11 cellular contexts compared by ENCODE assay signal in genomic region chr7:131346885-131347592, GRCh38. TPM values are rescaled to one million over a fixed set of nuclear protein-coding genes. Genes with fewer than 3 reads are reported as not detected.
A peak's percentile ranks its signal among the peaks of the same experiment; 100 is the strongest.
DNase-seq lines count a peak whose midpoint lies in the region; ATAC-seq and TF ChIP-seq lines count a peak whose summit lies in the region.
"Had no signal": no experiment of that assay in that cellular context is flagged by ENCODE, and none has a peak within 500 bp of the region (broad histone marks: within the 10 kb centered on the region; RNA-seq: fewer than 3 reads in every experiment).

No MANE protein-coding gene starts in this region.

- peaks cover 14% of the 10 kb centered on the region for H3K4me1 Mint-ChIP-seq in MCF 10A (ENCODE audit: insufficient read depth, unreplicated experiment)

- CTCF ChIA-PET in MCF 10A (lab: Yijun Ruan, JAX), result interaction anchor here (0.6 to 1.9 kb wide), 3 partner anchors 10 to 1844 kb away, joined by 3 to 7 read pairs (median 5); partner anchors contain the start of gene MKLN1

- POLR2A ChIA-PET in MCF 10A (lab: Yijun Ruan, JAX), result interaction anchor here (0.6 to 1.1 kb wide), 6 partner anchors 10 to 1397 kb away, joined by 3 to 7 read pairs (median 3); partner anchors contain the start of gene MKLN1

- H3K27ac ChIP-seq in breast epithelium, result no peak overlapping the region
- H3K27ac ChIP-seq in RWPE2 (ENCODE audit: poor library complexity, severe bottlenecking), result no peak overlapping the region
- H3K27ac ChIP-seq in thyroid gland, result peak overlapping the region in 1 of 3 donors; percentile 12
- no peak overlapping the region for H3K27ac ChIP-seq in gastroesophageal sphincter
- H3K27ac ChIP-seq: KMS-11 had no signal

- H3K9me3 ChIP-seq in breast epithelium (no peaks in the 10 kb centered on the region), RWPE2 (ENCODE audit: severe bottlenecking) (no peaks in the 10 kb centered on the region), thyroid gland (no peaks in the 10 kb centered on the region), gastroesophageal sphincter (no peaks in the 10 kb centered on the region)

- ATAC-seq in RWPE2 (ENCODE audit: low read depth) (peak; percentile 72), HG02970 (IDR thresholded peaks at IDR 0.05; ENCODE audit: low FRiP score, unreplicated experiment) (no peak), gastroesophageal sphincter (no peak)

- H3K36me3 ChIP-seq in breast epithelium (no peaks in the 10 kb centered on the region), RWPE2 (ENCODE audit: low read depth) (peaks cover 10% of the 10 kb centered on the region; the same call in 1 of the 2 replicates), thyroid gland (no peaks in the 10 kb centered on the region), gastroesophageal sphincter (no peaks in the 10 kb centered on the region)

- H3K4me3 ChIP-seq in breast epithelium (no peak overlapping the region), RWPE2 (ENCODE audit: severe bottlenecking) (no peak overlapping the region), thyroid gland (replicated peaks in 1 of 3) (no peak overlapping the region), gastroesophageal sphincter (no peak overlapping the region)

- H3K4me3 Mint-ChIP-seq in MCF 10A (ENCODE audit: unreplicated experiment), result no peak overlapping the region
- H3K4me3 Mint-ChIP-seq: activated T-helper 1 cell treated with anti-CD3 and anti-CD28 coated beads, Interleukin-12 subunit alpha, Interleukin-12 subunit beta, Interleukin-2, Interleukin-4 antibody, amounts not matched to agents 30 ng/mL and 10 ng/mL and 1 ng/mL, durations not matched to agents 14 hours and 24 hours and 36 hours had no signal

- H3K4me1 ChIP-seq in breast epithelium (peaks cover 0 to 10% of the 10 kb centered on the region in 2 donors), RWPE2 (ENCODE audit: insufficient read depth, poor library complexity, severe bottlenecking) (no peaks in the 10 kb centered on the region), thyroid gland (peaks cover 14 to 22% of the 10 kb centered on the region in 2 donors), gastroesophageal sphincter (peaks cover 0 to 65% (median 8%) of the 10 kb centered on the region in 3 donors)

- no peak for TF ChIP-seq EP300 in gastroesophageal sphincter (IDR thresholded peaks at IDR 0.05)

- H3K27me3 ChIP-seq in breast epithelium (no peaks in the 10 kb centered on the region), RWPE2 (ENCODE audit: insufficient read depth, poor library complexity, severe bottlenecking) (no peaks in the 10 kb centered on the region), thyroid gland (no peaks in the 10 kb centered on the region), gastroesophageal sphincter (no peaks in the 10 kb centered on the region)

- peak overlapping the region; percentile 20 for H3K27ac Mint-ChIP-seq in MCF 10A (ENCODE audit: low read depth, unreplicated experiment)
- H3K27ac Mint-ChIP-seq: activated T-helper 1 cell treated with anti-CD3 and anti-CD28 coated beads, Interleukin-12 subunit alpha, Interleukin-12 subunit beta, Interleukin-2, Interleukin-4 antibody, amounts not matched to agents 30 ng/mL and 10 ng/mL and 1 ng/mL, durations not matched to agents 14 hours and 24 hours and 36 hours had no signal

- TF ChIP-seq POLR2A in breast epithelium (IDR thresholded peaks at IDR 0.05) (no peak), thyroid gland (IDR thresholded peaks at IDR 0.05) (no peak), gastroesophageal sphincter (IDR thresholded peaks at IDR 0.05) (no peak)

- WGBS in thyroid gland, 2 donors, result 25 to 33% methylated on average over 3 of the region's 3 CpGs
- 54 to 64% methylated on average over 2 to 3 of the region's 3 CpGs for WGBS in gastroesophageal sphincter (ENCODE audit: low coverage in 1 of 2), 2 donors

- H3K27me3 Mint-ChIP-seq in MCF 10A (ENCODE audit: insufficient read depth, unreplicated experiment), result no peaks in the 10 kb centered on the region

- DNase-seq in MCF 10A (ENCODE audit: unreplicated experiment) (no peak), breast epithelium (ENCODE audit: low spot score in 2 of 2) (no peak), RWPE2 (ENCODE audit: low spot score) (no peak), iPS-NIHi7 (ENCODE audit: extremely low spot score) (peak; percentile 36), thyroid gland (peak; percentile 27 to 32)
- DNase-seq in stimulated activated naive CD4-positive, alpha-beta T cell treated with Interleukin-2 at 50 U/mL for 16 hours (lab: John Stamatoyannopoulos, UW), result no peak
- DNase-seq: NCI-H226 had no signal

- intact Hi-C loops in MCF 10A (cut with micrococcal nuclease) (no loop called here), breast epithelium (cut with DNase I; ENCODE audit: low total_unique reads) (no loop called here), thyroid gland (cut with DNase I) (no loop called here)

- no peaks in the 10 kb centered on the region for H3K36me3 Mint-ChIP-seq in MCF 10A (ENCODE audit: insufficient read depth, unreplicated experiment)

- H3K9me3 Mint-ChIP-seq in MCF 10A (ENCODE audit: unreplicated experiment), result no peaks in the 10 kb centered on the region

- TF ChIP-seq CTCF in MCF 10A (IDR thresholded peaks at IDR 0.05; ENCODE audit: unreplicated experiment) (no peak), breast epithelium (IDR thresholded peaks at IDR 0.05) (no peak), RWPE2 (IDR thresholded peaks at IDR 0.05; ENCODE audit: poor library complexity, severe bottlenecking) (no peak), thyroid gland (IDR thresholded peaks at IDR 0.05) (no peak), gastroesophageal sphincter (IDR thresholded peaks at IDR 0.05) (no peak)

- no TSS peak for BruUV-seq in MCF 10A (replicated peaks; lab: Mats Ljungman, UMichigan)

RNA-seq across cellular contexts. Expression of gene MKLN1, which starts 19.4 kb away (rescaled TPM):
- total RNA-seq in MCF 10A (2022) (35.6 and 35.8 TPM in 2 replicates), breast epithelium (100 to 1,000 TPM in 1 of 3 donors, 10 to 100 TPM in 2; 78.1 to 113 (median 80.3) TPM), thyroid gland (100 to 1,000 TPM in 2 of 4 donors, 10 to 100 TPM in 2; 93.1 to 175 (median 102) TPM), gastroesophageal sphincter (10 to 100 TPM; 40.4 to 82.8 (median 58.6) TPM)

Comparison
In these comparisons a context has a peak if more than half of its experiments do, and no peak if none do; other contexts are left out.
1. DNase-seq: peak in iPS-NIHi7 (single experiment) and thyroid gland (2 of 2); none in MCF 10A (single experiment), breast epithelium (0 of 2), RWPE2 (single experiment) and stimulated activated naive CD4-positive, alpha-beta T cell treated with Interleukin-2 at 50 U/mL for 16 hours (single experiment).